In the genomic region with DNA sequence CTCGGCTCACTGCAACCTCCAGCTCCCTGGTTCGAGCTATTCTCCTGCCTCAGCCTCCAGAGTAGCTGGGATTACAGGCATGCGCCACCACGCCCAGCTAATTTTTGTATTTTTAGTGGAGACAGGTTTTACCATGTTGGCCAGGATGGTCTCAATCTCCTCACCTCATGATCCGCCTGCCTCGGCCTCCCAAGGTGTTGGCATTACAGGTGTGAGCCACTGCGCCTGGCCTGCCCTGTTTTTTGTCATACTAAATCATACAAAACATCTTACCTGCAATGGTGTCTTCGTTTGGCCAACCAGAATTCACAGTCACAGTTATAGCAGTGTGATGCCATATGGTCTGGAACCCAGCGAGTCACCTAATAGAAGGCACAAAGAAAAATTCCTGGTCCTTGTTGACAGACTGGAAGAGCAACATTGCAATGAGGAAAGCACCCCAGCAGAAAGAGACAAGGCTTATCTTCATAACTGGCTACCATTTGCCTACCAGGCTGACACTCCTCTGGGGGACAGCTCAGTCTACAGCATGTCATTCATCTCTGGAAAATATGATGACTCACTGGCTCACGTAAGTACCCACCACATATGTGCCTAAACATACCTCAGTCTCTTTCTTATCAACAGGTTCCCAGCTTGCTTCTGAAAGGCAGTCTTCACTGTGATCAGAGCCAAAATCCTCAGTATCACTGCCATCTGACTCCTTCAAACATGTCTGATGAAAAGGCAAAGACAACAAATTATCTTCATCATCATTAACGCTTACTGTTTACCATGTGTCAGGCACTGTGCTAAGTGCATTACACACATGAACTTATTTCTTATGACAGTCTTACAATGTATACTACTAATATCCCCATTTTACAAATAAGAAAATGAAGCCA, we compare ENCODE assay signal across 23 cellular contexts. TPM values are rescaled to one million over a fixed set of nuclear protein-coding genes. Genes with fewer than 3 reads are reported as not detected.
A peak's percentile ranks its signal among the peaks of the same experiment; 100 is the strongest.
DNase-seq lines count a peak whose midpoint lies in the region; ATAC-seq and TF ChIP-seq lines count a peak whose summit lies in the region.
"Had no signal": no experiment of that assay in that cellular context is flagged by ENCODE, and none has a peak within 500 bp of the region (broad histone marks: within the 10 kb centered on the region; RNA-seq: fewer than 3 reads in every experiment).

No MANE protein-coding gene starts in this region.

- DNase-seq in DMS53 (lab: John Stamatoyannopoulos, UW) (peak; percentile 8), DMS53 treated with DMSO at 0.1 percent for 48 hours (lab: John Stamatoyannopoulos, UW; ENCODE audit: unreplicated experiment) (no peak), epithelial cell of prostate (ENCODE audit: low read depth, low spot score) (peak; percentile 49), type B pancreatic cell (ENCODE audit: extremely low spot score, unreplicated experiment) (no peak), left colon (no peak), SW 1271 (lab: John Stamatoyannopoulos, UW) (no peak)
- peak; percentile 31 for DNase-seq in stimulated activated CD4-positive, alpha-beta T cell treated with anti-CD3 and anti-CD28 coated beads, Interleukin-1b, Interleukin-23, amount 100 ng/mL, for 48 hours
- DNase-seq in stimulated activated CD4-positive, alpha-beta T cell treated with anti-CD3 and anti-CD28 coated beads, Interleukin-4, amount 100 ng/mL, for 4 hours, result no peak
- DNase-seq: activated CD4-positive, CD25-positive, alpha-beta regulatory T cell treated with anti-CD3 and anti-CD28 coated beads, Interleukin-2, amount 50 U/mL, for 72 hours; anterior cingulate cortex; effector memory CD4-positive, alpha-beta T cell; GDM1; Kasumi-1; naive B cell; NCI-H1417; NCI-H526 treated with DMSO at 0.1 percent for 48 hours; ovary; sigmoid colon; SJCRH30; stimulated activated CD4-positive, alpha-beta T cell treated with anti-CD3 and anti-CD28 coated beads, Interleukin-2, amount 100 ng/mL, for 48 hours had no signal

- H3K27ac Mint-ChIP-seq in type B pancreatic cell, result peak overlapping the region; percentile 88
- H3K27ac Mint-ChIP-seq: B cell, memory B cell, naive B cell had no signal

- no peak for ATAC-seq in left colon

- no peaks in the 10 kb centered on the region for H3K9me3 Mint-ChIP-seq in type B pancreatic cell
- H3K9me3 Mint-ChIP-seq: memory B cell, naive B cell had no signal

- no peak overlapping the region for H3K4me3 Mint-ChIP-seq in type B pancreatic cell
- H3K4me3 Mint-ChIP-seq: B cell, memory B cell, naive B cell had no signal

- H3K27me3 Mint-ChIP-seq in type B pancreatic cell, result no peaks in the 10 kb centered on the region
- H3K27me3 Mint-ChIP-seq: B cell, memory B cell, naive B cell had no signal

- intact Hi-C loops in left colon (cut with DNase I, micrococcal nuclease), result no loop called here

- no peak for TF ChIP-seq CTCF in type B pancreatic cell (conservative IDR thresholded peaks at IDR 0.05)

- peak overlapping the region; percentile 39 for H3K27ac ChIP-seq in epithelial cell of prostate
- H3K27ac ChIP-seq: 22Rv1, ovary, sigmoid colon, SJCRH30 had no signal

- H3K36me3 Mint-ChIP-seq in type B pancreatic cell, result peaks cover 55% of the 10 kb centered on the region

- no peaks in the 10 kb centered on the region for H3K4me1 Mint-ChIP-seq in type B pancreatic cell (ENCODE audit: unreplicated experiment)

RNA-seq across cellular contexts. Expression of a gene that starts 4.3 kb away (rescaled TPM):
- total RNA-seq in type B pancreatic cell (ENCODE audit: low replicate concordance) (0.10 TPM in 1 of 2 replicates, not detected in the other), left colon (not detected)
- total RNA-seq: ovary, SJCRH30 had no signal

RNA-seq across cellular contexts. Expression of a gene that starts 22.0 kb away (rescaled TPM):
- total RNA-seq in type B pancreatic cell (ENCODE audit: low replicate concordance) (62.2 and 76.5 TPM in 2 replicates), left colon (10 to 100 TPM; 42.2 to 52.4 TPM)

Comparison
In these comparisons a context has a peak if more than half of its experiments do, and no peak if none do; other contexts are left out.
1. DNase-seq: peak in DMS53 (single experiment), stimulated activated CD4-positive, alpha-beta T cell treated with anti-CD3 and anti-CD28 coated beads, Interleukin-1b, Interleukin-23, amount 100 ng/mL, for 48 hours (single experiment) and epithelial cell of prostate (single experiment); none in DMS53 treated with DMSO at 0.1 percent for 48 hours (single experiment), stimulated activated CD4-positive, alpha-beta T cell treated with anti-CD3 and anti-CD28 coated beads, Interleukin-4, amount 100 ng/mL, for 4 hours (0 of 2), type B pancreatic cell (single experiment), left colon (0 of 2) and SW 1271 (0 of 2).